22 cellular contexts compared by ENCODE assay signal in genomic region chr1:213684454-213684853, GRCh38.
DNase-seq lines count a peak whose midpoint lies in the region; ATAC-seq, FAIRE-seq and TF ChIP-seq lines count a peak whose summit lies in the region.
"Had no signal": no experiment of that assay in that cellular context is flagged by ENCODE, and none has a peak within 500 bp of the region (broad histone marks: within the 10 kb centered on the region; RNA-seq: fewer than 3 reads in every experiment).

No MANE protein-coding gene starts in this region.

- no peak overlapping the region for H2BK5ac ChIP-seq in H1 (ENCODE audit: low read depth, low read length)

- FAIRE-seq in H1 (lab: Jason Lieb, UNC) = no peak
- FAIRE-seq: G401.6, GM12891, GM19239 had no signal

- WGBS in H1 (ENCODE audit: extremely low coverage in 1 of 2, insufficient coverage in 1 of 2, insufficient read length in 1 of 2, insufficient replicate concordance in 2 of 2, low coverage in 1 of 2, low lambda C conversion rate in 2 of 2, missing lambda C conversion rate in 1 of 2), 2 experiments = 91% methylated on average over 3 of the region's 3 CpGs; no CpG with 5 or more reads in 1 of the 2 experiments

- H3K23me2 ChIP-seq in H1 (ENCODE audit: low read depth, low read length) = no peaks in the 10 kb centered on the region

- no peaks in the 10 kb centered on the region for H4K20me1 ChIP-seq in H1 (replicated peaks in 1 of 2; ENCODE audit: control insufficient read depth in 1 of 2, insufficient read depth in 2 of 2, low read length in 2 of 2)

- no peak overlapping the region for H2BK20ac ChIP-seq in H1 (ENCODE audit: low read length)

- POLR2A ChIA-PET in H1 (lab: Charles Lee; ENCODE audit: partially characterized antibody) = no interaction called here

- DNase-seq in BE2C (peak; percentile 36), SJCRH30 (peak; percentile 32 to 57), H1 (ENCODE audit: low read depth in 1 of 2, low spot score in 2 of 2) (no peak), NCI-H1417 (lab: John Stamatoyannopoulos, UW) (no peak), nucleus accumbens (lab: John Stamatoyannopoulos, UW) (no peak), NCI-H2107 treated with DMSO at 0.1 percent for 48 hours (lab: John Stamatoyannopoulos, UW; ENCODE audit: unreplicated experiment) (no peak)
- DNase-seq: 8988T; C1 segment of cervical spinal cord; CD4-positive, CD25-positive, alpha-beta regulatory T cell; CD8-positive, alpha-beta memory T cell; COR-L47; DMS 273 treated with DMSO at 0.1 percent for 48 hours; DMS53; DND-41; EL; GOT3; H9; KBM-7 had no signal

- CTCF ChIA-PET in H1 (lab: Charles Lee; ENCODE audit: partially characterized antibody) = no interaction called here

- H4K91ac ChIP-seq in H1 (replicated peaks; ENCODE audit: insufficient read length, low read length) = no peak overlapping the region

- no peak for TF ChIP-seq EP300 in H1 (IDR thresholded peaks at IDR 0.05; ENCODE audit: borderline replicate concordance in 1 of 2, low read depth in 2 of 2, low read length in 2 of 2)

- no peak overlapping the region for H2BK12ac ChIP-seq in H1 (ENCODE audit: low read depth, low read length)

- TF ChIP-seq RAD21 in H1 (IDR thresholded peaks at IDR 0.05 in 1 of 2, conservative IDR thresholded peaks at IDR 0.05 in 1 of 2; ENCODE audit: low read depth in 2 of 2, low read length in 2 of 2) = no peak

- H4K5ac ChIP-seq in H1 (ENCODE audit: insufficient read length, low read depth, low read length) = no peak overlapping the region

- H3K27ac ChIP-seq in SJCRH30 (no peak overlapping the region), H1 (ENCODE audit: low read depth, low read length) (no peak overlapping the region)

- peak overlapping the region; percentile 41 for H2AFZ ChIP-seq in H1 (ENCODE audit: low read length)

- H3K9me3 ChIP-seq in BE2C (no peaks in the 10 kb centered on the region), SJCRH30 (replicated peaks) (no peaks in the 10 kb centered on the region), H1 (ENCODE audit: insufficient read depth in 2 of 2, low read depth in 1 of 2, low read length in 1 of 2) (no peaks in the 10 kb centered on the region)

- no peak overlapping the region for H2BK15ac ChIP-seq in H1 (ENCODE audit: low read length)

- no peak overlapping the region for H3K23ac ChIP-seq in H1 (ENCODE audit: insufficient read length)

- TF ChIP-seq CTCF in BE2C (IDR thresholded peaks at IDR 0.05; ENCODE audit: low read depth, low read length) (no peak), H1 (IDR thresholded peaks at IDR 0.05; ENCODE audit: control extremely low read depth in 1 of 3, insufficient read depth in 1 of 3, low read depth in 1 of 3, low read length in 3 of 3) (no peak)

- no peak overlapping the region for H3K4ac ChIP-seq in H1 (replicated peaks; ENCODE audit: insufficient read length, low read depth, low read length)

- no peak overlapping the region for H3K56ac ChIP-seq in H1 (replicated peaks; ENCODE audit: insufficient read length, low read depth, low read length)

- no peak overlapping the region for H4K8ac ChIP-seq in H1 (ENCODE audit: extremely low read depth, insufficient read depth, low read length)

- H2BK120ac ChIP-seq in H1 (replicated peaks; ENCODE audit: low read depth, low read length) = no peak overlapping the region

- no peaks in the 10 kb centered on the region for H3K79me1 ChIP-seq in H1 (ENCODE audit: low read depth, low read length)

- TF ChIP-seq POLR2A in H1 (IDR thresholded peaks at IDR 0.05; ENCODE audit: control extremely low read depth in 1 of 2, low read depth in 2 of 2, low read length in 2 of 2) = no peak

- no peak overlapping the region for H3K18ac ChIP-seq in H1 (ENCODE audit: extremely low read depth, low read length)

- H3K9ac ChIP-seq in H1 (replicated peaks in 1 of 4; ENCODE audit: extremely low read depth in 1 of 4, low read depth in 3 of 4, low read length in 3 of 4) = no peak overlapping the region

- no peak for ATAC-seq in HG03520 (IDR thresholded peaks at IDR 0.05; ENCODE audit: unreplicated experiment)

- H3K4me3 ChIP-seq in BE2C (ENCODE audit: low read depth, low read length) = no peak overlapping the region
- no peak overlapping the region for H3K4me3 ChIP-seq in SJCRH30
- H3K4me3 ChIP-seq in H1 (ENCODE audit: extremely low read depth in 1 of 4, insufficient read depth in 2 of 4, low read depth in 3 of 4, low read length in 4 of 4) = no peak overlapping the region

- H3K14ac ChIP-seq in H1 (ENCODE audit: insufficient read length) = no peak overlapping the region

- H3K36me3 ChIP-seq in BE2C (no peaks in the 10 kb centered on the region), SJCRH30 (no peaks in the 10 kb centered on the region), H1 (ENCODE audit: control insufficient read depth in 2 of 4, insufficient read depth in 4 of 4, low read length in 3 of 4) (no peaks in the 10 kb centered on the region)

- no peak overlapping the region for H3K4me2 ChIP-seq in H1 (ENCODE audit: insufficient read depth in 1 of 2, low read depth in 2 of 2, low read length in 2 of 2)

- H3K4me1 ChIP-seq in BE2C = no peaks in the 10 kb centered on the region
- H3K4me1 ChIP-seq in SJCRH30 = peaks cover 3% of the 10 kb centered on the region; the same call in 1 of the 2 replicates
- H3K4me1 ChIP-seq in H1 (replicated peaks in 1 of 4; ENCODE audit: control insufficient read depth in 3 of 4, insufficient read depth in 4 of 4, low read length in 3 of 4) = no peaks in the 10 kb centered on the region; a peak in 1 of 7 replicates

- no peak overlapping the region for H2AK5ac ChIP-seq in H1 (ENCODE audit: low read depth, low read length)

- H3K27me3 ChIP-seq in BE2C (no peaks in the 10 kb centered on the region), SJCRH30 (no peaks in the 10 kb centered on the region), H1 (replicated peaks in 1 of 4; ENCODE audit: control insufficient read depth in 3 of 4, extremely low read depth in 1 of 4, insufficient read depth in 3 of 4, low read length in 3 of 4) (no peaks in the 10 kb centered on the region)

- H3K79me2 ChIP-seq in H1 (ENCODE audit: control insufficient read depth in 1 of 2, insufficient read depth in 2 of 2, low read length in 2 of 2) = no peaks in the 10 kb centered on the region

TF ChIP-seq in H1, 55 proteins besides CTCF, POLR2A, EP300 and RAD21:
- TF ChIP-seq CHD1 (IDR thresholded peaks at IDR 0.05; ENCODE audit: low read depth, low read length) = no peak
- TF ChIP-seq TCF12 (IDR thresholded peaks at IDR 0.05; ENCODE audit: low read depth, low read length) = no peak
- no peak for TF ChIP-seq TBP (IDR thresholded peaks at IDR 0.05; ENCODE audit: low read depth, low read length)
- no peak for TF ChIP-seq BRCA1 (IDR thresholded peaks at IDR 0.05; ENCODE audit: low read depth, low read length)
- TF ChIP-seq, protein P1, sequence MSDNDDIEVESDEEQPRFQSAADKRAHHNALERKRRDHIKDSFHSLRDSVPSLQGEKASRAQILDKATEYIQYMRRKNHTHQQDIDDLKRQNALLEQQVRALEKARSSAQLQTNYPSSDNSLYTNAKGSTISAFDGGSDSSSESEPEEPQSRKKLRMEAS (IDR thresholded peaks at IDR 0.05) = no peak
- no peak for TF ChIP-seq CEBPB (IDR thresholded peaks at IDR 0.05; ENCODE audit: low read depth, low read length)
- no peak for TF ChIP-seq ATF2 (IDR thresholded peaks at IDR 0.05; ENCODE audit: low read length)
- TF ChIP-seq, protein P2, sequence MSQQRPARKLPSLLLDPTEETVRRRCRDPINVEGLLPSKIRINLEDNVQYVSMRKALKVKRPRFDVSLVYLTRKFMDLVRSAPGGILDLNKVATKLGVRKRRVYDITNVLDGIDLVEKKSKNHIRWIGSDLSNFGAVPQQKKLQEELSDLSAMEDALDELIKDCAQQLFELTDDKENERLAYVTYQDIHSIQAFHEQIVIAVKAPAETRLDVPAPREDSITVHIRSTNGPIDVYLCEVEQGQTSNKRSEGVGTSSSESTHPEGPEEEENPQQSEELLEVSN (IDR thresholded peaks at IDR 0.05) = no peak
- no peak for TF ChIP-seq CTBP2 (IDR thresholded peaks at IDR 0.05; ENCODE audit: borderline replicate concordance, insufficient read depth, insufficient read length, low read length)
- TF ChIP-seq HDAC6 (IDR thresholded peaks at IDR 0.05; ENCODE audit: low read depth, low read length) = no peak
- TF ChIP-seq CHD2 (IDR thresholded peaks at IDR 0.05; ENCODE audit: low read length) = no peak
- TF ChIP-seq YY1 (IDR thresholded peaks at IDR 0.05; ENCODE audit: low read depth, low read length) = no peak
TF ChIP-seq in H1: peak in this region for 0.

Comparison
In these comparisons a context has a peak if more than half of its experiments do, and no peak if none do; other contexts are left out.
1. DNase-seq: peak in BE2C (single experiment) and SJCRH30 (2 of 2); none in H1 (0 of 2), NCI-H1417 (0 of 3), nucleus accumbens (0 of 56) and NCI-H2107 treated with DMSO at 0.1 percent for 48 hours (single experiment).